Comparison of ENCODE assay signal across 41 cellular contexts in the genomic region with DNA sequence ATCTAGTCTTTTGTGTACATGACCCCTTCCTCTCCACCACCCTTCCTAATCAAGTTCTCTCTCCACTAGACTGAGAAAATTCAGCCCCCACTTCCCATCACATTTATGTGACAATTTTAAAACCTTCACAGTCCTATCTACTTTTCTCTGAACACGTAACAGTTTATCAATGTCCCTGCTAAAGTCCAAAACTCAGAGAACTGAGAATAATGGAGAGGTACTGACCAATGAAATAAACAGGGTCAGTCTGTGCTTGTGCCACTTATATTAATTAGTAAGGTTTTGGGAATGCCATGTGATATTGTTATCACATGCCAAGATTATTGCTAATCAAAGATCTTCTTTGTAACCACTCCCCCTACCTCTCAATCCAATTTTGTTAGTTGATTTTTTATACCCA.
"Had no signal": no experiment of that assay in that cellular context is flagged by ENCODE, and none has a peak within 500 bp of the region (broad histone marks: within the 10 kb centered on the region; RNA-seq: fewer than 3 reads in every experiment).

No MANE protein-coding gene starts in this region.

- FAIRE-seq: astrocyte, bronchial epithelial cell had no signal

- H3K4me3 Mint-ChIP-seq: activated naive CD4-positive, alpha-beta T cell treated with anti-CD3 and anti-CD28 coated beads for 36 hours; activated naive CD4-positive, alpha-beta T cell treated with anti-CD3 and anti-CD28 coated beads, Interleukin-2, amount 10 ng/mL, durations not matched to agents 7 days and 5 days; activated naive CD4-positive, alpha-beta T cell treated with anti-CD3 and anti-CD28 coated beads, Interleukin-2, amount 50 U/mL, for 24 hours; activated naive CD8-positive, alpha-beta T cell; activated naive CD8-positive, alpha-beta T cell treated with anti-CD3 and anti-CD28 coated beads for 36 hours; activated naive CD8-positive, alpha-beta T cell treated with anti-CD3 and anti-CD28 coated beads, Interleukin-2, amount 10 ng/mL, durations not matched to agents 7 days and 5 days; activated naive CD8-positive, alpha-beta T cell treated with anti-CD3 and anti-CD28 coated beads, Interleukin-2, amount 50 U/mL, for 24 hours; activated T-cell treated with anti-CD3 and anti-CD28 coated beads, Interleukin-2, amount 50 U/mL, for 24 hours; activated T-cell treated with anti-CD3 and anti-CD28 coated beads, Interleukin-2, amount 50 U/mL, for 4 hours; activated T-cell treated with anti-CD3 and anti-CD28 coated beads, Interleukin-2, amount 50 U/mL, for 72 hours; activated T-helper 1 cell treated with anti-CD3 and anti-CD28 coated beads, Interleukin-12 subunit alpha, Interleukin-12 subunit beta, Interleukin-2, Interleukin-4 antibody, amounts not matched to agents 30 ng/mL and 10 ng/mL and 1 ng/mL, durations not matched to agents 14 hours and 24 hours and 36 hours; activated T-helper 17 cell treated with anti-CD3 and anti-CD28 coated beads, Interleukin-2, amount 50 U/mL, for 72 hours; brain; central memory CD8-positive, alpha-beta T cell had no signal

- DNase-seq: activated effector memory CD4-positive, alpha-beta T cell treated with anti-CD3 and anti-CD28 coated beads, Interleukin-2, amount 50 U/mL, for 16 hours; activated effector memory CD4-positive, alpha-beta T cell treated with Interleukin-2 at 50 U/mL for 16 hours; activated gamma-delta T cell; activated gamma-delta T cell treated with Interleukin-2 at 50 U/mL for 16 hours; activated naive CD4-positive, alpha-beta T cell; activated naive CD4-positive, alpha-beta T cell treated with anti-CD3 and anti-CD28 coated beads for 36 hours; activated naive CD4-positive, alpha-beta T cell treated with anti-CD3 and anti-CD28 coated beads, Interleukin-2, amount 10 ng/mL, durations not matched to agents 7 days and 5 days; activated naive CD4-positive, alpha-beta T cell treated with anti-CD3 and anti-CD28 coated beads, Interleukin-2, amount 50 U/mL, for 16 hours; activated naive CD4-positive, alpha-beta T cell treated with Interleukin-2 at 50 U/mL for 16 hours; activated naive CD8-positive, alpha-beta T cell treated with anti-CD3 and anti-CD28 coated beads for 36 hours; activated naive CD8-positive, alpha-beta T cell treated with anti-CD3 and anti-CD28 coated beads, Interleukin-2, amount 10 ng/mL, durations not matched to agents 7 days and 5 days; activated naive CD8-positive, alpha-beta T cell treated with anti-CD3 and anti-CD28 coated beads, Interleukin-2, amount 50 U/mL, for 24 hours; activated T-cell treated with anti-CD3 and anti-CD28 coated beads for 4 hours; activated T-cell treated with anti-CD3 and anti-CD28 coated beads, Interleukin-2, amount 50 U/mL, for 1 hour; activated T-cell treated with anti-CD3 and anti-CD28 coated beads, Interleukin-2, amount 50 U/mL, for 24 hours; activated T-cell treated with anti-CD3 and anti-CD28 coated beads, Interleukin-2, amount 50 U/mL, for 4 hours; activated T-cell treated with anti-CD3 and anti-CD28 coated beads, Interleukin-2, amount 50 U/mL, for 48 hours; activated T-cell treated with anti-CD3 and anti-CD28 coated beads, Interleukin-2, amount 50 U/mL, for 72 hours; adrenal gland; amniotic stem cell; amygdala; anterior cingulate cortex; aorta; body of pancreas; brain microvascular endothelial cell; caudate nucleus; central memory CD4-positive, alpha-beta T cell; cerebellar nuclear complex had no signal

- H3K27ac Mint-ChIP-seq: activated naive CD4-positive, alpha-beta T cell treated with anti-CD3 and anti-CD28 coated beads for 36 hours; activated naive CD4-positive, alpha-beta T cell treated with anti-CD3 and anti-CD28 coated beads, Interleukin-2, amount 10 ng/mL, durations not matched to agents 7 days and 5 days; activated naive CD4-positive, alpha-beta T cell treated with anti-CD3 and anti-CD28 coated beads, Interleukin-2, amount 50 U/mL, for 24 hours; activated naive CD4-positive, alpha-beta T cell treated with anti-CD3 and anti-CD28 coated beads, Interleukin-2, amount 50 U/mL, for 72 hours; activated naive CD8-positive, alpha-beta T cell; activated naive CD8-positive, alpha-beta T cell treated with anti-CD3 and anti-CD28 coated beads for 36 hours; activated naive CD8-positive, alpha-beta T cell treated with anti-CD3 and anti-CD28 coated beads, Interleukin-2, amount 10 ng/mL, durations not matched to agents 7 days and 5 days; activated naive CD8-positive, alpha-beta T cell treated with anti-CD3 and anti-CD28 coated beads, Interleukin-2, amount 50 U/mL, for 24 hours; activated T-cell treated with anti-CD3 and anti-CD28 coated beads, Interleukin-2, amount 50 U/mL, for 24 hours; activated T-cell treated with anti-CD3 and anti-CD28 coated beads, Interleukin-2, amount 50 U/mL, for 72 hours; activated T-helper 1 cell treated with anti-CD3 and anti-CD28 coated beads, Interleukin-12 subunit alpha, Interleukin-12 subunit beta, Interleukin-2, Interleukin-4 antibody, amounts not matched to agents 30 ng/mL and 10 ng/mL and 1 ng/mL, durations not matched to agents 14 hours and 24 hours and 36 hours; activated T-helper 17 cell treated with anti-CD3 and anti-CD28 coated beads, Interleukin-2, amount 50 U/mL, for 72 hours; activated T-helper 2 cell treated with anti-CD3 and anti-CD28 coated beads, Interferon-gamma antibody, Interleukin-2, Interleukin-4, amounts not matched to agents 10 μg/mL and 5 μg/mL and 100 μg/mL, durations not matched to agents 14 hours and 24 hours and 36 hours; brain had no signal

- ATAC-seq: activated naive CD4-positive, alpha-beta T cell treated with anti-CD3 and anti-CD28 coated beads, Interleukin-2, amount 50 U/mL, for 72 hours; activated naive CD8-positive, alpha-beta T cell treated with anti-CD3 and anti-CD28 coated beads, Interleukin-2, amount 50 U/mL, for 24 hours; activated T-cell treated with anti-CD3 and anti-CD28 coated beads, Interleukin-2, amount 50 U/mL, for 4 hours; activated T-cell treated with anti-CD3 and anti-CD28 coated beads, Interleukin-2, amount 50 U/mL, for 72 hours; activated T-helper 17 cell treated with anti-CD3 and anti-CD28 coated beads, Interleukin-2, amount 50 U/mL, for 72 hours; body of pancreas had no signal

- H3K4me3 ChIP-seq: adrenal gland, ascending aorta, body of pancreas, breast epithelium, cardiac muscle cell had no signal

- H3K27ac ChIP-seq: adrenal gland, ascending aorta, body of pancreas, brain microvascular endothelial cell, breast epithelium, cardiac muscle cell had no signal

- H3K27me3 ChIP-seq: adrenal gland, ascending aorta, body of pancreas, brain microvascular endothelial cell, breast epithelium, cardiac muscle cell had no signal

- H3K9me3 Mint-ChIP-seq: activated naive CD4-positive, alpha-beta T cell treated with anti-CD3 and anti-CD28 coated beads for 36 hours; activated naive CD4-positive, alpha-beta T cell treated with anti-CD3 and anti-CD28 coated beads, Interleukin-2, amount 10 ng/mL, durations not matched to agents 7 days and 5 days; activated naive CD4-positive, alpha-beta T cell treated with anti-CD3 and anti-CD28 coated beads, Interleukin-2, amount 50 U/mL, for 24 hours; activated naive CD4-positive, alpha-beta T cell treated with anti-CD3 and anti-CD28 coated beads, Interleukin-2, amount 50 U/mL, for 72 hours; activated naive CD8-positive, alpha-beta T cell treated with anti-CD3 and anti-CD28 coated beads for 36 hours; activated naive CD8-positive, alpha-beta T cell treated with anti-CD3 and anti-CD28 coated beads, Interleukin-2, amount 10 ng/mL, durations not matched to agents 7 days and 5 days; activated naive CD8-positive, alpha-beta T cell treated with anti-CD3 and anti-CD28 coated beads, Interleukin-2, amount 50 U/mL, for 24 hours; activated T-cell treated with anti-CD3 and anti-CD28 coated beads, Interleukin-2, amount 50 U/mL, for 24 hours; activated T-cell treated with anti-CD3 and anti-CD28 coated beads, Interleukin-2, amount 50 U/mL, for 4 hours; activated T-cell treated with anti-CD3 and anti-CD28 coated beads, Interleukin-2, amount 50 U/mL, for 72 hours; activated T-helper 1 cell treated with anti-CD3 and anti-CD28 coated beads, Interleukin-12 subunit alpha, Interleukin-12 subunit beta, Interleukin-2, Interleukin-4 antibody, amounts not matched to agents 30 ng/mL and 10 ng/mL and 1 ng/mL, durations not matched to agents 14 hours and 24 hours and 36 hours; activated T-helper 17 cell treated with anti-CD3 and anti-CD28 coated beads, Interleukin-2, amount 50 U/mL, for 72 hours; activated T-helper 2 cell treated with anti-CD3 and anti-CD28 coated beads, Interferon-gamma antibody, Interleukin-2, Interleukin-4, amounts not matched to agents 10 μg/mL and 5 μg/mL and 100 μg/mL, durations not matched to agents 14 hours and 24 hours and 36 hours; brain; central memory CD8-positive, alpha-beta T cell had no signal

- H3K4me1 Mint-ChIP-seq: activated naive CD4-positive, alpha-beta T cell treated with anti-CD3 and anti-CD28 coated beads, Interleukin-2, amount 10 ng/mL, durations not matched to agents 7 days and 5 days; activated naive CD4-positive, alpha-beta T cell treated with anti-CD3 and anti-CD28 coated beads, Interleukin-2, amount 50 U/mL, for 24 hours; activated naive CD8-positive, alpha-beta T cell treated with anti-CD3 and anti-CD28 coated beads for 36 hours; activated naive CD8-positive, alpha-beta T cell treated with anti-CD3 and anti-CD28 coated beads, Interleukin-2, amount 10 ng/mL, durations not matched to agents 7 days and 5 days; activated naive CD8-positive, alpha-beta T cell treated with anti-CD3 and anti-CD28 coated beads, Interleukin-2, amount 50 U/mL, for 24 hours; activated T-helper 17 cell treated with anti-CD3 and anti-CD28 coated beads, Interleukin-2, amount 50 U/mL, for 72 hours; brain; central memory CD8-positive, alpha-beta T cell had no signal

- H3K36me3 ChIP-seq: adrenal gland, ascending aorta, brain microvascular endothelial cell, breast epithelium, cardiac muscle cell had no signal

- H3K4me1 ChIP-seq: adrenal gland, ascending aorta, body of pancreas, breast epithelium had no signal

- H3K9me3 ChIP-seq: adrenal gland, ascending aorta, body of pancreas, breast epithelium had no signal

- H3K36me3 Mint-ChIP-seq: activated naive CD4-positive, alpha-beta T cell treated with anti-CD3 and anti-CD28 coated beads, Interleukin-2, amount 10 ng/mL, durations not matched to agents 7 days and 5 days; activated naive CD4-positive, alpha-beta T cell treated with anti-CD3 and anti-CD28 coated beads, Interleukin-2, amount 50 U/mL, for 24 hours; activated naive CD4-positive, alpha-beta T cell treated with anti-CD3 and anti-CD28 coated beads, Interleukin-2, amount 50 U/mL, for 72 hours; activated naive CD8-positive, alpha-beta T cell; activated naive CD8-positive, alpha-beta T cell treated with anti-CD3 and anti-CD28 coated beads for 36 hours; activated naive CD8-positive, alpha-beta T cell treated with anti-CD3 and anti-CD28 coated beads, Interleukin-2, amount 10 ng/mL, durations not matched to agents 7 days and 5 days; brain had no signal
